Comparison of ENCODE assay signal across 15 cellular contexts in the genomic region with DNA sequence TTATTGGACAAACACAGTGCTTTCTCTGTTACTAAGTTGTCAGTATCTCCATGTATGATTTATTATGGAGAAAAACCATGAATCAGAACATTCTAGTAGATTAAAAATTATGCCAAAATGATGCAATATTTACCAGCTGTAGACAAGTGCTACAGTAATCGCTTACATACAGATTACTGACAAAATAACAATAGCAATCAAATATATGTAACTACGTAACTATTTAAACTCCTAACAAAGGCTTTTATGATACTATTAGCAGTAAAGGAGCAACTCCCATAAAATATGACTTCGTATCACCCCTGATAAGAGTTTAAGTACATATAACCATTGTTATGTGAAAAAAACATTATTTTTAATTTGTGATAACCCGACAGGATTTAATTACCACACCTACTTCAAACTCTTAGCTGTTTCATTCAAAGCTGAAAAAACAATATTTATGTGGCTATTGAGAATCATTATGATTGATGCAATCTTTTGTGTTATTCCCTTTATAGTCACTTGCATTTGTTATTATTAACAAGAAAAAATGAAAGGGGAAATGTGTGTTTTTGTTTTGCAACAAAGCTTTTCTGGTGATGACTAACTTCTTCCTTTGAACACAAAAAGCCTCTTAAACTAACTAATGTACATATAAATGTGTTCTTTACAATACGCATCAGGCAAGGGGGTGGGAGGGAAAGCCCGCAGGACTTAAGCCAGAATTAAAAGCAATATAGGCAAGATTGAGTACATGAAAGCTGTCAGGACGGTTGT.
DNase-seq lines count a peak whose midpoint lies in the region; ATAC-seq and TF ChIP-seq lines count a peak whose summit lies in the region.
"Had no signal": no experiment of that assay in that cellular context is flagged by ENCODE, and none has a peak within 500 bp of the region (broad histone marks: within the 10 kb centered on the region; RNA-seq: fewer than 3 reads in every experiment).

No MANE protein-coding gene starts in this region.

- intact Hi-C loops in dendritic cell treated with granulocyte-macrophage colony-stimulating factor and Interleukin-4, amounts not matched to agents 40 ng/mL and 50 ng/mL, for 4 days (cut with micrococcal nuclease): loop anchor here (10.0 kb wide), 1 partner anchor 479 kb away; no protein-coding TSS in a partner anchor

- peaks cover 55% of the 10 kb centered on the region for H3K4me1 Mint-ChIP-seq in dendritic cell treated with granulocyte-macrophage colony-stimulating factor and Interleukin-4, amounts not matched to agents 40 ng/mL and 50 ng/mL, for 4 days (ENCODE audit: low read depth)

- no peak for ATAC-seq in GM21423 (IDR thresholded peaks at IDR 0.05; ENCODE audit: unreplicated experiment)
- ATAC-seq: mucosa of descending colon, sciatic nerve had no signal

- DNase-seq in HCEC 1CT (peak; percentile 69), NCI-H69 (lab: John Stamatoyannopoulos, UW) (peak; percentile 39), AML-193 (lab: John Stamatoyannopoulos, UW) (no peak), DMS114 treated with DMSO at 0.1 percent for 48 hours (lab: John Stamatoyannopoulos, UW; ENCODE audit: unreplicated experiment) (no peak), NCI-H526 (lab: John Stamatoyannopoulos, UW) (no peak)
- DNase-seq: DMS 273 treated with DMSO at 0.1 percent for 48 hours, mucosa of descending colon, NCI-H2171 treated with DMSO at 0.1 percent for 48 hours, SJCRH30 had no signal

- no peak overlapping the region for H3K9ac ChIP-seq in neural cell (ENCODE audit: low read length)

- TF ChIP-seq EP300 in neural cell (conservative IDR thresholded peaks at IDR 0.05; ENCODE audit: poor library complexity, severe bottlenecking): no peak

- peaks cover 22% of the 10 kb centered on the region for H3K36me3 Mint-ChIP-seq in dendritic cell treated with granulocyte-macrophage colony-stimulating factor and Interleukin-4, amounts not matched to agents 40 ng/mL and 50 ng/mL, for 4 days (ENCODE audit: low read depth)

- H3K36me3 ChIP-seq in neural cell (ENCODE audit: insufficient read depth, low read length): no peaks in the 10 kb centered on the region
- H3K36me3 ChIP-seq: SJCRH30 had no signal

- H3K4me3 ChIP-seq in neural cell (ENCODE audit: low read length): peak overlapping the region; percentile 21
- H3K4me3 ChIP-seq: coronary artery, hepatocyte, mucosa of descending colon, SJCRH30 had no signal

- no peaks in the 10 kb centered on the region for H3K9me3 ChIP-seq in neural cell (ENCODE audit: low read length)
- H3K9me3 ChIP-seq: mucosa of descending colon, SJCRH30 had no signal

- H3K27ac Mint-ChIP-seq in dendritic cell treated with granulocyte-macrophage colony-stimulating factor and Interleukin-4, amounts not matched to agents 40 ng/mL and 50 ng/mL, for 4 days: peak overlapping the region; percentile 67

- peaks cover 3% of the 10 kb centered on the region for H3F3A ChIP-seq in neural cell (ENCODE audit: insufficient read depth, low read length, poor library complexity, severe bottlenecking)

- H4K20me1 ChIP-seq in neural cell (ENCODE audit: insufficient read depth): no peaks in the 10 kb centered on the region

- no peaks in the 10 kb centered on the region for H3K9me2 ChIP-seq in neural cell (ENCODE audit: insufficient read depth, low read length)

- H3K27me3 Mint-ChIP-seq in dendritic cell treated with granulocyte-macrophage colony-stimulating factor and Interleukin-4, amounts not matched to agents 40 ng/mL and 50 ng/mL, for 4 days: no peaks in the 10 kb centered on the region

- H3K4me2 ChIP-seq in neural cell (ENCODE audit: low read length): no peak overlapping the region
- H3K4me2 ChIP-seq: hepatocyte had no signal

- no peaks in the 10 kb centered on the region for H3K79me2 ChIP-seq in neural cell (replicated peaks; ENCODE audit: insufficient read depth, low read length)
- H3K79me2 ChIP-seq: hepatocyte had no signal

- no peak overlapping the region for H3K27ac ChIP-seq in neural cell (ENCODE audit: low read length)
- H3K27ac ChIP-seq: coronary artery, hepatocyte, SJCRH30 had no signal

- TF ChIP-seq RAD21 in neural cell (conservative IDR thresholded peaks at IDR 0.05): no peak

- H2AFZ ChIP-seq in neural cell (ENCODE audit: low read depth, low read length): no peak overlapping the region
- H2AFZ ChIP-seq: hepatocyte had no signal

- H3K9me3 Mint-ChIP-seq in dendritic cell treated with granulocyte-macrophage colony-stimulating factor and Interleukin-4, amounts not matched to agents 40 ng/mL and 50 ng/mL, for 4 days: no peaks in the 10 kb centered on the region

- H3K4me3 Mint-ChIP-seq in dendritic cell treated with granulocyte-macrophage colony-stimulating factor and Interleukin-4, amounts not matched to agents 40 ng/mL and 50 ng/mL, for 4 days: no peak overlapping the region

- no peaks in the 10 kb centered on the region for H3K27me3 ChIP-seq in neural cell (ENCODE audit: insufficient read depth, low read depth, low read length)
- H3K27me3 ChIP-seq: hepatocyte, SJCRH30 had no signal

- no peak for TF ChIP-seq CTCF in neural cell (IDR thresholded peaks at IDR 0.05; ENCODE audit: poor library complexity, severe bottlenecking)

TF ChIP-seq in neural cell, 6 proteins besides CTCF, POLR2A, EP300 and RAD21:
- TF ChIP-seq SMC3 (conservative IDR thresholded peaks at IDR 0.05; ENCODE audit: poor library complexity) (no peak), TAF1 (IDR thresholded peaks at IDR 0.05; ENCODE audit: low read depth) (no peak), MXI1 (conservative IDR thresholded peaks at IDR 0.05; ENCODE audit: poor library complexity, severe bottlenecking) (no peak), EZH2 (IDR thresholded peaks at IDR 0.05; ENCODE audit: borderline replicate concordance, insufficient read depth, low read length, poor library complexity, severe bottlenecking) (no peak), POLR2AphosphoS5 (IDR thresholded peaks at IDR 0.05) (no peak)
- TF ChIP-seq, protein P1, sequence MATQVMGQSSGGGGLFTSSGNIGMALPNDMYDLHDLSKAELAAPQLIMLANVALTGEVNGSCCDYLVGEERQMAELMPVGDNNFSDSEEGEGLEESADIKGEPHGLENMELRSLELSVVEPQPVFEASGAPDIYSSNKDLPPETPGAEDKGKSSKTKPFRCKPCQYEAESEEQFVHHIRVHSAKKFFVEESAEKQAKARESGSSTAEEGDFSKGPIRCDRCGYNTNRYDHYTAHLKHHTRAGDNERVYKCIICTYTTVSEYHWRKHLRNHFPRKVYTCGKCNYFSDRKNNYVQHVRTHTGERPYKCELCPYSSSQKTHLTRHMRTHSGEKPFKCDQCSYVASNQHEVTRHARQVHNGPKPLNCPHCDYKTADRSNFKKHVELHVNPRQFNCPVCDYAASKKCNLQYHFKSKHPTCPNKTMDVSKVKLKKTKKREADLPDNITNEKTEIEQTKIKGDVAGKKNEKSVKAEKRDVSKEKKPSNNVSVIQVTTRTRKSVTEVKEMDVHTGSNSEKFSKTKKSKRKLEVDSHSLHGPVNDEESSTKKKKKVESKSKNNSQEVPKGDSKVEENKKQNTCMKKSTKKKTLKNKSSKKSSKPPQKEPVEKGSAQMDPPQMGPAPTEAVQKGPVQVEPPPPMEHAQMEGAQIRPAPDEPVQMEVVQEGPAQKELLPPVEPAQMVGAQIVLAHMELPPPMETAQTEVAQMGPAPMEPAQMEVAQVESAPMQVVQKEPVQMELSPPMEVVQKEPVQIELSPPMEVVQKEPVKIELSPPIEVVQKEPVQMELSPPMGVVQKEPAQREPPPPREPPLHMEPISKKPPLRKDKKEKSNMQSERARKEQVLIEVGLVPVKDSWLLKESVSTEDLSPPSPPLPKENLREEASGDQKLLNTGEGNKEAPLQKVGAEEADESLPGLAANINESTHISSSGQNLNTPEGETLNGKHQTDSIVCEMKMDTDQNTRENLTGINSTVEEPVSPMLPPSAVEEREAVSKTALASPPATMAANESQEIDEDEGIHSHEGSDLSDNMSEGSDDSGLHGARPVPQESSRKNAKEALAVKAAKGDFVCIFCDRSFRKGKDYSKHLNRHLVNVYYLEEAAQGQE (IDR thresholded peaks at IDR 0.05; ENCODE audit: borderline replicate concordance): no peak

Comparison
In these comparisons a context has a peak if more than half of its experiments do, and no peak if none do; other contexts are left out.
1. DNase-seq: peak in HCEC 1CT (single experiment) and NCI-H69 (single experiment); none in AML-193 (0 of 2), DMS114 treated with DMSO at 0.1 percent for 48 hours (single experiment) and NCI-H526 (0 of 2).